26 cellular contexts compared by ENCODE assay signal in the genomic region with DNA sequence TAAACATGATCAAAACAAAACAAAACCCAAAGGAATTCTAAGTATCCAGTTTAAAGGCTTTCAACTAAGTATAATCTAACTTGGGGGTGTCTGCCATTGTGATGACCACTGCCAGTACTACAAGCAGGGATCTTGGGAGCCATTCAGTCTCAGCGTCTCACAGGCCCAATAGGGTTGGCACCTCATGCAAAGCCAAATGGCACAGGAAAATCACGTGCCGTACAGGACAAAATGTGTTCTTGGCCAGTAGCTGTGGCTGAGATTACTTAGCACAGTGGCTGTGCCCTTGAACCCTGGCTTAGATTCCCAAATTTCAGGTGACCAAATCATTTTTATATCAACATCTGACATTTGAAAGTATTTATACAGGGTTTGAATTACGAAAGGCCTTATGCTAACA. TPM values are rescaled to one million over a fixed set of nuclear protein-coding genes. Genes with fewer than 3 reads are reported as not detected.
DNase-seq lines count a peak whose midpoint lies in the region; ATAC-seq, FAIRE-seq and TF ChIP-seq lines count a peak whose summit lies in the region.
"Had no signal": no experiment of that assay in that cellular context is flagged by ENCODE, and none has a peak within 500 bp of the region (broad histone marks: within the 10 kb centered on the region; RNA-seq: fewer than 3 reads in every experiment).

No MANE protein-coding gene starts in this region.

- H3K27ac ChIP-seq in astrocyte (ENCODE audit: low read depth, low read length) = peak overlapping the region; percentile 95
- peak overlapping the region; percentile 81 to 90 (median 84) for H3K27ac ChIP-seq in sigmoid colon
- H3K27ac ChIP-seq: BLaER1 had no signal

- no peak overlapping the region for H3K9ac ChIP-seq in astrocyte (ENCODE audit: low read length)
- H3K9ac ChIP-seq: BLaER1 had no signal

- TF ChIP-seq EP300 in sigmoid colon (IDR thresholded peaks at IDR 0.05) = no peak

- POLR2A ChIA-PET in Caco-2 (lab: Charles Lee) = interaction anchor here (1.1 kb wide), 1 partner anchor 13 kb away, joined by 13 read pairs; no protein-coding TSS in a partner anchor

- H3K9me3 Mint-ChIP-seq in Caco-2 (ENCODE audit: unreplicated experiment) (no peaks in the 10 kb centered on the region), astrocyte (ENCODE audit: unreplicated experiment) (no peaks in the 10 kb centered on the region)
- H3K9me3 Mint-ChIP-seq: dendritic cell treated with granulocyte-macrophage colony-stimulating factor and Interleukin-4, amounts not matched to agents 40 ng/mL and 50 ng/mL, for 4 days; natural killer cell treated with Interleukin-12 subunit alpha and Interleukin-12 subunit beta and Interleukin-15 and Interleukin-18, amount 100 ng/mL, for 72 hours; T-helper 1 cell treated with Interleukin-12 subunit alpha and Interleukin-12 subunit beta and Interleukin-4 antibody, amounts not matched to agents 30 μg/mL and 1 μg/mL, for 36 hours had no signal

- H3K4me3 ChIP-seq in Caco-2 (ENCODE audit: low read depth, low read length) (no peak overlapping the region), astrocyte (ENCODE audit: insufficient read depth, low read depth, low read length) (no peak overlapping the region), sigmoid colon (no peak overlapping the region)
- H3K4me3 ChIP-seq: BLaER1, Peyer's patch, SJSA1 had no signal

- WGBS in sigmoid colon, 2 donors = 95 to 96% methylated on average over 4 of the region's 4 CpGs

- H3K36me3 ChIP-seq in Caco-2 (ENCODE audit: control insufficient read depth, insufficient read depth, low read length) (peaks cover 5% of the 10 kb centered on the region), astrocyte (ENCODE audit: insufficient read depth, low read length) (peaks cover 69% of the 10 kb centered on the region), sigmoid colon (peaks cover 3 to 44% (median 15%) of the 10 kb centered on the region in 4 donors)

- no peak for TF ChIP-seq POLR2A in sigmoid colon (IDR thresholded peaks at IDR 0.05)

- H3K9me3 ChIP-seq in Caco-2 = no peaks in the 10 kb centered on the region
- H3K9me3 ChIP-seq in astrocyte (ENCODE audit: insufficient read depth, low read depth, low read length) = no peaks in the 10 kb centered on the region
- H3K9me3 ChIP-seq in sigmoid colon = no peaks in the 10 kb centered on the region
- H3K9me3 ChIP-seq: BLaER1, Peyer's patch, SJSA1 had no signal

- H3K36me3 Mint-ChIP-seq in Caco-2 (ENCODE audit: insufficient read depth, unreplicated experiment) = peaks cover 98% of the 10 kb centered on the region
- peaks cover 48% of the 10 kb centered on the region for H3K36me3 Mint-ChIP-seq in astrocyte (ENCODE audit: low read depth, unreplicated experiment)
- H3K36me3 Mint-ChIP-seq: natural killer cell treated with Interleukin-12 subunit alpha and Interleukin-12 subunit beta and Interleukin-15 and Interleukin-18, amount 100 ng/mL, for 72 hours had no signal

- H3K79me2 ChIP-seq in astrocyte (ENCODE audit: insufficient read depth, low read length) = peaks cover 48% of the 10 kb centered on the region

- intact Hi-C loops in Caco-2 (cut with micrococcal nuclease; ENCODE audit: unreplicated experiment) (no loop called here), left ventricle myocardium superior (cut with micrococcal nuclease) (no loop called here), sigmoid colon (cut with DNase I) (no loop called here)

- peak; percentile 34 for ATAC-seq in left ventricle myocardium superior
- no peak for ATAC-seq in GM21515 (IDR thresholded peaks at IDR 0.05; ENCODE audit: unreplicated experiment)
- ATAC-seq: left colon; natural killer cell treated with Interleukin-12 subunit alpha and Interleukin-12 subunit beta and Interleukin-15 and Interleukin-18, amount 100 ng/mL, for 72 hours had no signal

- peaks cover 11% of the 10 kb centered on the region for H4K20me1 ChIP-seq in astrocyte (ENCODE audit: insufficient read depth, low read length)
- H4K20me1 ChIP-seq: BLaER1 had no signal

- no peak for DNase-seq in Caco-2
- DNase-seq in astrocyte (ENCODE audit: low read depth) = no peak
- DNase-seq in left ventricle myocardium superior = no peak
- no peak for DNase-seq in sigmoid colon
- DNase-seq in HTR-8/SVneo (ENCODE audit: insufficient read length, low spot score) = no peak
- no peak for DNase-seq in T1000 (lab: John Stamatoyannopoulos, UW)
- no peak for DNase-seq in OCI-M1 (lab: John Stamatoyannopoulos, UW)
- DNase-seq: activated naive CD4-positive, alpha-beta T cell; activated T-cell treated with anti-CD3 and anti-CD28 coated beads, Interleukin-2, amount 50 U/mL, for 1 hour; GF-D8; head of caudate nucleus; Karpas-422; left colon; NCI-H1694; NCI-H2171 treated with DMSO at 0.1 percent for 48 hours; NCI-H524 treated with DMSO at 0.1 percent for 48 hours; NK-92 treated with Interleukin-12 subunit alpha and Interleukin-12 subunit beta, amount 100 ng/mL, for 24 hours; Peyer's patch had no signal

- H3K4me1 ChIP-seq in Caco-2 (no peaks in the 10 kb centered on the region), astrocyte (ENCODE audit: insufficient read depth, low read length) (peaks cover 42% of the 10 kb centered on the region), sigmoid colon (peaks cover 0 to 79% (median 67%) of the 10 kb centered on the region in 4 donors)

- BruUV-seq in Caco-2 (replicated peaks; lab: Mats Ljungman, UMichigan) = TSS peak; percentile 6

- no peak overlapping the region for H3K4me2 ChIP-seq in astrocyte (ENCODE audit: low read length)
- H3K4me2 ChIP-seq: BLaER1 had no signal

- peak overlapping the region; percentile 63 for H3K27ac Mint-ChIP-seq in Caco-2 (ENCODE audit: unreplicated experiment)
- H3K27ac Mint-ChIP-seq in astrocyte (ENCODE audit: unreplicated experiment) = no peak overlapping the region
- H3K27ac Mint-ChIP-seq: dendritic cell treated with granulocyte-macrophage colony-stimulating factor and Interleukin-4, amounts not matched to agents 40 ng/mL and 50 ng/mL, for 4 days; natural killer cell treated with Interleukin-12 subunit alpha and Interleukin-12 subunit beta and Interleukin-15 and Interleukin-18, amount 100 ng/mL, for 72 hours; T-helper 1 cell treated with Interleukin-12 subunit alpha and Interleukin-12 subunit beta and Interleukin-4 antibody, amounts not matched to agents 30 μg/mL and 1 μg/mL, for 36 hours had no signal

- H2AFZ ChIP-seq in astrocyte (ENCODE audit: low read depth, low read length) = no peak overlapping the region

- H3K4me1 Mint-ChIP-seq in Caco-2 (ENCODE audit: low read depth, unreplicated experiment) (peaks cover 18% of the 10 kb centered on the region), astrocyte (ENCODE audit: low read depth, unreplicated experiment) (peaks cover 39% of the 10 kb centered on the region)

- H3K4me3 Mint-ChIP-seq in Caco-2 (ENCODE audit: unreplicated experiment) (no peak overlapping the region), astrocyte (ENCODE audit: unreplicated experiment) (no peak overlapping the region)
- H3K4me3 Mint-ChIP-seq: dendritic cell treated with granulocyte-macrophage colony-stimulating factor and Interleukin-4, amounts not matched to agents 40 ng/mL and 50 ng/mL, for 4 days; natural killer cell treated with Interleukin-12 subunit alpha and Interleukin-12 subunit beta and Interleukin-15 and Interleukin-18, amount 100 ng/mL, for 72 hours; T-helper 1 cell treated with Interleukin-12 subunit alpha and Interleukin-12 subunit beta and Interleukin-4 antibody, amounts not matched to agents 30 μg/mL and 1 μg/mL, for 36 hours had no signal

- H3K27me3 Mint-ChIP-seq in Caco-2 (ENCODE audit: insufficient read depth, unreplicated experiment) = no peaks in the 10 kb centered on the region
- H3K27me3 Mint-ChIP-seq in astrocyte (ENCODE audit: low read depth, unreplicated experiment) = no peaks in the 10 kb centered on the region
- H3K27me3 Mint-ChIP-seq: dendritic cell treated with granulocyte-macrophage colony-stimulating factor and Interleukin-4, amounts not matched to agents 40 ng/mL and 50 ng/mL, for 4 days; natural killer cell treated with Interleukin-12 subunit alpha and Interleukin-12 subunit beta and Interleukin-15 and Interleukin-18, amount 100 ng/mL, for 72 hours had no signal

- TF ChIP-seq CTCF in Caco-2 (IDR thresholded peaks at IDR 0.05; ENCODE audit: insufficient read depth in 1 of 2, low read depth in 1 of 2, low read length in 1 of 2, severe bottlenecking in 1 of 2, unreplicated experiment in 1 of 2) = no peak
- no peak for TF ChIP-seq CTCF in astrocyte (IDR thresholded peaks at IDR 0.05; ENCODE audit: insufficient read depth, low read depth, low read length)
- no peak for TF ChIP-seq CTCF in sigmoid colon (IDR thresholded peaks at IDR 0.05)

- FAIRE-seq in astrocyte (lab: Jason Lieb, UNC) (no peak), HTR-8/SVneo (lab: Jason Lieb, UNC) (no peak)
- FAIRE-seq: GM18507, H54 had no signal

- H3K27me3 ChIP-seq in Caco-2 (replicated peaks; ENCODE audit: control insufficient read depth, insufficient read depth, low read length) = no peaks in the 10 kb centered on the region
- no peaks in the 10 kb centered on the region for H3K27me3 ChIP-seq in astrocyte (ENCODE audit: insufficient read depth, low read length)
- no peaks in the 10 kb centered on the region for H3K27me3 ChIP-seq in sigmoid colon
- H3K27me3 ChIP-seq: BLaER1, Peyer's patch, SJSA1 had no signal

- CTCF ChIA-PET in Caco-2 (lab: Charles Lee) = interaction anchor here (0.6 kb wide), 1 partner anchor 155 kb away, joined by 9 read pairs; no protein-coding TSS in a partner anchor

RNA-seq across cellular contexts. Expression of gene DLD, which starts 50.0 kb away (rescaled TPM):
- total RNA-seq in Caco-2 (2022) = 140 and 141 TPM in 2 replicates
- total RNA-seq in astrocyte = 73.1 and 73.3 TPM in 2 replicates
- total RNA-seq in left ventricle myocardium superior = 314 TPM
- total RNA-seq in sigmoid colon = 100 to 1,000 TPM in 3 of 4 donors, 10 to 100 TPM in 1; 97.2 to 446 (median 124) TPM
- 100 to 1,000 TPM in 2 of 3 donors, 10 to 100 TPM in 1; 82.3 to 127 (median 111) TPM for polyA plus RNA-seq in sigmoid colon
